ENCODE assay signal across 17 cellular contexts in the genomic region with DNA sequence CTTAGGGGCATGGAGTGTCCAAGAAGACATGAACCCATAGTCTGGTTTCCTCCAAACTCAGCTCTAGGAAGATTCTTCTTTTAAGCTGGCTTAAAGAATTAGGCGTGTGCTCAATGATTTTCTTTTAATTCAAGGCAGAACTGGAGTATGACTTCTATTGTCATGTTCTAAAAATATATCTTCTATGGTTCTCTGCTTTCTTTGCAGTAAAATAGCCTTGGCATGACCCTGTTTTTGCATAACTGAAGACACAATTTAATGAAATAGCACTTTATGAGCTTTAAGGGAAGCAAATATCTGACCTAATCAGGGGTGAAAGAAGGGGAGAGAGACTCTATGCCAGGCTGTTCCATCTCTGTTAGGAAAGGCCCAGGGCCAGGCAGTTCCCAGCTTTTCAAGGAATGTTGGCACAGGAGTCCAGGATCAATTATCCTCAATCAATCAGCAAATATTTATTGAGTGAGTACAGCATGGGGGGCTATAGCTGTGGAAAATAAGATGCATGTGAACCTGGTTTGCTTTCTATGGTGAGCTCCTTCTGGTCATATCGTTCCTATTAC.
"Had no signal": no experiment of that assay in that cellular context is flagged by ENCODE, and none has a peak within 500 bp of the region (broad histone marks: within the 10 kb centered on the region; RNA-seq: fewer than 3 reads in every experiment).

No MANE protein-coding gene starts in this region.

- ATAC-seq: left colon; naive thymus-derived CD4-positive, alpha-beta T cell had no signal

- H3K79me2 ChIP-seq: hepatocyte had no signal

- H3K4me1 ChIP-seq: sigmoid colon, tibial artery, uterus had no signal

- H3K9me3 Mint-ChIP-seq: naive thymus-derived CD4-positive, alpha-beta T cell; nephron progenitor cell had no signal

- H3K4me2 ChIP-seq: hepatocyte had no signal

- H3K27me3 ChIP-seq: sigmoid colon, tibial artery, upper lobe of left lung, uterus had no signal

- H3K4me3 Mint-ChIP-seq: nephron progenitor cell; stimulated activated naive CD8-positive, alpha-beta T cell treated with anti-CD3 and anti-CD28 coated beads, Interleukin-15, Interleukin-2, amounts not matched to agents 100 ng/mL and 50 ng/mL, for 24 hours had no signal

- DNase-seq: dermis blood vessel endothelial cell; erythroblast; foreskin melanocyte; head of caudate nucleus; left colon; mammary epithelial cell; naive thymus-derived CD4-positive, alpha-beta T cell; nephron progenitor cell; sigmoid colon; stimulated activated CD4-positive, alpha-beta T cell treated with anti-CD3 and anti-CD28 coated beads, Interleukin-2, amount 100 ng/mL, for 24 hours; tibial artery; upper lobe of left lung; uterus had no signal

- H3K9me3 ChIP-seq: neutrophil, sigmoid colon, tibial artery, upper lobe of left lung, uterus had no signal

- H3K27ac ChIP-seq: hepatocyte, neutrophil, sigmoid colon, tibial artery, upper lobe of left lung, uterus had no signal

- H3K36me3 ChIP-seq: neutrophil, sigmoid colon, tibial artery, upper lobe of left lung, uterus had no signal

- H3K27ac Mint-ChIP-seq: nephron progenitor cell; stimulated activated naive CD8-positive, alpha-beta T cell treated with anti-CD3 and anti-CD28 coated beads, Interleukin-15, Interleukin-2, amounts not matched to agents 100 ng/mL and 50 ng/mL, for 24 hours had no signal

- H2AFZ ChIP-seq: hepatocyte had no signal

- H3K4me3 ChIP-seq: hepatocyte, sigmoid colon, skin epidermis, tibial artery, upper lobe of left lung, uterus had no signal
